In genomic region chr11:97739892-97740782, GRCh38 we compare ENCODE assay signal across 13 cellular contexts.
DNase-seq lines count a peak whose midpoint lies in the region; ATAC-seq and TF ChIP-seq lines count a peak whose summit lies in the region.
"Had no signal": no experiment of that assay in that cellular context is flagged by ENCODE, and none has a peak within 500 bp of the region (broad histone marks: within the 10 kb centered on the region; RNA-seq: fewer than 3 reads in every experiment).

No MANE protein-coding gene starts in this region.

- H3K4me3 Mint-ChIP-seq in natural killer cell, result no peak overlapping the region
- H3K4me3 Mint-ChIP-seq: stimulated activated effector memory CD8-positive, alpha-beta T cell treated with anti-CD3 and anti-CD28 coated beads, Interleukin-12 subunit alpha, Interleukin-12 subunit beta, amount 100 ng/mL, for 72 hours had no signal

- no peaks in the 10 kb centered on the region for H3K27me3 ChIP-seq in left ventricle myocardium inferior (ENCODE audit: low read depth)
- H3K27me3 ChIP-seq: BE2C had no signal

- TF ChIP-seq CTCF in VCaP (conservative IDR thresholded peaks at IDR 0.05) (no peak), left ventricle myocardium inferior (IDR thresholded peaks at IDR 0.05; ENCODE audit: borderline replicate concordance) (no peak), natural killer cell (IDR thresholded peaks at IDR 0.05) (no peak)

- peaks cover 18% of the 10 kb centered on the region for H3K4me1 ChIP-seq in left ventricle myocardium inferior
- H3K4me1 ChIP-seq: BE2C had no signal

- intact Hi-C loops in Right ventricle myocardium inferior (cut with DNase I) (no loop called here), cardiac septum (cut with DNase I) (no loop called here), left ventricle myocardium inferior (cut with micrococcal nuclease) (no loop called here), natural killer cell (cut with micrococcal nuclease) (no loop called here)

- H3K36me3 ChIP-seq in left ventricle myocardium inferior, result no peaks in the 10 kb centered on the region
- H3K36me3 ChIP-seq: BE2C had no signal

- peaks cover 42% of the 10 kb centered on the region for H3K9me3 ChIP-seq in left ventricle myocardium inferior (replicated peaks)
- H3K9me3 ChIP-seq: BE2C had no signal

- H3K9me3 Mint-ChIP-seq in natural killer cell, result peaks cover 18 to 28% of the 10 kb centered on the region in 2 donors

- H3K27me3 Mint-ChIP-seq in natural killer cell (ENCODE audit: low read depth in 2 of 2), result no peaks in the 10 kb centered on the region

- no peak for DNase-seq in Right ventricle myocardium inferior (ENCODE audit: missing footprints)
- DNase-seq in cardiac septum (ENCODE audit: low spot score), result no peak
- no peak for DNase-seq in left ventricle myocardium inferior
- DNase-seq in ecto neural progenitor cell (ENCODE audit: low spot score), result no peak
- DNase-seq in natural killer cell, result no peak
- no peak for DNase-seq in stimulated activated CD4-positive, alpha-beta T cell treated with anti-CD3 and anti-CD28 coated beads, Interleukin-4, amount 100 ng/mL, for 4 hours
- DNase-seq: BE2C, cortex of kidney, hypothalamus, NCI-H1417 had no signal

- ATAC-seq in Right ventricle myocardium inferior, result peak; percentile 88
- ATAC-seq in natural killer cell, result no peak
- no peak for ATAC-seq in GM21737 (IDR thresholded peaks at IDR 0.05; ENCODE audit: unreplicated experiment)
- ATAC-seq: stimulated activated effector memory CD8-positive, alpha-beta T cell treated with anti-CD3 and anti-CD28 coated beads, Interleukin-12 subunit alpha, Interleukin-12 subunit beta, amount 100 ng/mL, for 72 hours had no signal

- no peaks in the 10 kb centered on the region for H3K4me1 Mint-ChIP-seq in natural killer cell
- H3K4me1 Mint-ChIP-seq: stimulated activated effector memory CD8-positive, alpha-beta T cell treated with anti-CD3 and anti-CD28 coated beads, Interleukin-12 subunit alpha, Interleukin-12 subunit beta, amount 100 ng/mL, for 72 hours had no signal

- no peak overlapping the region for H3K4me3 ChIP-seq in left ventricle myocardium inferior

- peaks cover 14% of the 10 kb centered on the region for H3K36me3 Mint-ChIP-seq in natural killer cell
- H3K36me3 Mint-ChIP-seq: stimulated activated effector memory CD8-positive, alpha-beta T cell treated with anti-CD3 and anti-CD28 coated beads, Interleukin-12 subunit alpha, Interleukin-12 subunit beta, amount 100 ng/mL, for 72 hours had no signal

- peak overlapping the region; percentile 64 for H3K27ac ChIP-seq in VCaP
- peak overlapping the region; percentile 80 for H3K27ac ChIP-seq in left ventricle myocardium inferior (replicated peaks)

- no peak overlapping the region for H3K27ac Mint-ChIP-seq in natural killer cell
- H3K27ac Mint-ChIP-seq: stimulated activated effector memory CD8-positive, alpha-beta T cell treated with anti-CD3 and anti-CD28 coated beads, Interleukin-12 subunit alpha, Interleukin-12 subunit beta, amount 100 ng/mL, for 72 hours had no signal
